Comparison of ENCODE assay signal across 8 cellular contexts in genomic region chr12:92141585-92142244, GRCh38. TPM values are rescaled to one million over a fixed set of nuclear protein-coding genes. Genes with fewer than 3 reads are reported as not detected.
DNase-seq lines count a peak whose midpoint lies in the region; ATAC-seq and TF ChIP-seq lines count a peak whose summit lies in the region.

No MANE protein-coding gene starts in this region.

- H3K9me3 Mint-ChIP-seq in stimulated activated naive CD8-positive, alpha-beta T cell treated with anti-CD3 and anti-CD28 coated beads, Interleukin-15, Interleukin-2, amounts not matched to agents 100 ng/mL and 50 ng/mL, for 24 hours, result no peaks in the 10 kb centered on the region

- H3K27ac ChIP-seq in adrenal gland (peak overlapping the region in 4 of 5 donors; percentile 7 to 99 (median 58)), lower lobe of right lung (peak overlapping the region; percentile 99), vagina (peak overlapping the region; percentile 100)

- WGBS in adrenal gland, 4 donors, result 4 to 13% (median 12%) methylated on average over 5 of the region's 5 CpGs

- peak overlapping the region; percentile 100 for H3K4me3 Mint-ChIP-seq in stimulated activated naive CD8-positive, alpha-beta T cell treated with anti-CD3 and anti-CD28 coated beads, Interleukin-15, Interleukin-2, amounts not matched to agents 100 ng/mL and 50 ng/mL, for 24 hours

- peaks cover 16 to 44% of the 10 kb centered on the region in 2 donors for H3K4me1 ChIP-seq in adrenal gland (replicated peaks in 1 of 2)
- peaks cover 27% of the 10 kb centered on the region for H3K4me1 ChIP-seq in lower lobe of right lung
- peaks cover 28% of the 10 kb centered on the region for H3K4me1 ChIP-seq in vagina

- H3K36me3 Mint-ChIP-seq in stimulated activated naive CD8-positive, alpha-beta T cell treated with anti-CD3 and anti-CD28 coated beads, Interleukin-15, Interleukin-2, amounts not matched to agents 100 ng/mL and 50 ng/mL, for 24 hours (ENCODE audit: low read depth), result peaks cover 77% of the 10 kb centered on the region

- H3K4me1 Mint-ChIP-seq in stimulated activated naive CD8-positive, alpha-beta T cell treated with anti-CD3 and anti-CD28 coated beads, Interleukin-15, Interleukin-2, amounts not matched to agents 100 ng/mL and 50 ng/mL, for 24 hours (ENCODE audit: low read depth), result peaks cover 34% of the 10 kb centered on the region

- H3K36me3 ChIP-seq in adrenal gland (replicated peaks in 1 of 2), result peaks cover 0 to 21% of the 10 kb centered on the region in 2 donors
- H3K36me3 ChIP-seq in lower lobe of right lung, result peaks cover 22% of the 10 kb centered on the region
- peaks cover 4 to 32% of the 10 kb centered on the region in 2 donors for H3K36me3 ChIP-seq in vagina

- H3K9me3 ChIP-seq in adrenal gland (replicated peaks in 1 of 3), result no peaks in the 10 kb centered on the region
- no peaks in the 10 kb centered on the region for H3K9me3 ChIP-seq in lower lobe of right lung
- H3K9me3 ChIP-seq in vagina, result no peaks in the 10 kb centered on the region

- TF ChIP-seq POLR2A in adrenal gland (IDR thresholded peaks at IDR 0.05) (no peak), vagina (IDR thresholded peaks at IDR 0.05) (peak in 1 of 2 donors; percentile 16)

- intact Hi-C loops in adrenal gland (cut with DNase I) (loop anchor here in 1 of 2 donors (10.0 kb wide), 3 partner anchors 327 to 757 kb away; no protein-coding TSS in a partner anchor), lower lobe of right lung (cut with DNase I) (no loop called here), vagina (cut with DNase I) (loop anchor here (10.0 kb wide), 2 partner anchors 327 to 423 kb away; no protein-coding TSS in a partner anchor)

- H3K27ac Mint-ChIP-seq in stimulated activated naive CD8-positive, alpha-beta T cell treated with anti-CD3 and anti-CD28 coated beads, Interleukin-15, Interleukin-2, amounts not matched to agents 100 ng/mL and 50 ng/mL, for 24 hours, result peak overlapping the region; percentile 93

- TF ChIP-seq CTCF in adrenal gland (IDR thresholded peaks at IDR 0.05) (no peak), lower lobe of right lung (IDR thresholded peaks at IDR 0.05) (no peak), vagina (IDR thresholded peaks at IDR 0.05) (no peak)

- H3K4me3 ChIP-seq in adrenal gland, result peak overlapping the region in 2 of 4 donors; percentile 23 to 94
- H3K4me3 ChIP-seq in lower lobe of right lung, result peak overlapping the region; percentile 87
- H3K4me3 ChIP-seq in vagina, result peak overlapping the region; percentile 84 to 85

- DNase-seq in stimulated activated naive CD8-positive, alpha-beta T cell treated with anti-CD3 and anti-CD28 coated beads, Interleukin-15, Interleukin-2, amounts not matched to agents 100 U/mL and 50 U/mL, for 24 hours, result no peak
- no peak for DNase-seq in adrenal gland
- no peak for DNase-seq in lower lobe of right lung
- DNase-seq in vagina (ENCODE audit: extremely low spot score in 2 of 2), result no peak
- DNase-seq in DMS153 (lab: John Stamatoyannopoulos, UW), result no peak
- no peak for DNase-seq in stimulated activated CD4-positive, alpha-beta T cell treated with anti-CD3 and anti-CD28 coated beads, Interleukin-15, amount 100 ng/mL, for 24 hours

- no peaks in the 10 kb centered on the region for H3K27me3 Mint-ChIP-seq in stimulated activated naive CD8-positive, alpha-beta T cell treated with anti-CD3 and anti-CD28 coated beads, Interleukin-15, Interleukin-2, amounts not matched to agents 100 ng/mL and 50 ng/mL, for 24 hours

- ATAC-seq in stimulated activated naive CD8-positive, alpha-beta T cell treated with anti-CD3 and anti-CD28 coated beads, Interleukin-15, Interleukin-2, amounts not matched to agents 100 U/mL and 50 U/mL, for 24 hours, result no peak
- ATAC-seq in lower lobe of right lung, result no peak
- no peak for ATAC-seq in HG02970 (IDR thresholded peaks at IDR 0.05; ENCODE audit: low FRiP score, unreplicated experiment)

- H3K27me3 ChIP-seq in adrenal gland, result no peaks in the 10 kb centered on the region
- no peaks in the 10 kb centered on the region for H3K27me3 ChIP-seq in lower lobe of right lung (ENCODE audit: low read depth)
- H3K27me3 ChIP-seq in vagina, result no peaks in the 10 kb centered on the region

RNA-seq across cellular contexts. Expression of gene BTG1, which starts 3.9 kb away (rescaled TPM):
- 100 to 1,000 TPM in 3 of 8 donors, 10 to 100 TPM in 5; 26.3 to 388 (median 74.9) TPM for total RNA-seq in adrenal gland
- 10 to 100 TPM; 34.8 to 73.5 (median 55.2) TPM for polyA plus RNA-seq in adrenal gland
- total RNA-seq in lower lobe of right lung, result 159 TPM
- 73.7 TPM for total RNA-seq in vagina
